ENCODE assay signal across 21 cellular contexts in the genomic region with DNA sequence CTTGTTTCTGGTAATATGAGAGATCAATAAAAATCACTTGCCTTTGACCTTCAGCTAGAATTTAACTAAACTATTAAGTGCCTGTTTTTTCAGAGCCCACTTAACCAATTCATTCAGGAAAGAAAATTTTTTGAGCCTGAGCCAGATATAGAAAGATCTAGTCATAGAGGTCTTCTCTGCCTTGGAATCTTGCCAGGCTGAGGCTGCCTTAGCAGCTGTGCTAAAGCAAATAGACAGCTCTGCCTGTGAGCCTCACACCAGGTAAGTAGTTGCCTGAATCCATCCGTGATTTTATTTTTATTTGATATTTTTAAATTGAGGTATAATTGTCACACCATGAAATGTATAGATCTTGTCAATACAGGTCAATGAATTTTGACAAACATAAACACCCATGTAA. TPM values are rescaled to one million over a fixed set of nuclear protein-coding genes. Genes with fewer than 3 reads are reported as not detected.
DNase-seq lines count a peak whose midpoint lies in the region; ATAC-seq, FAIRE-seq and TF ChIP-seq lines count a peak whose summit lies in the region.
"Had no signal": no experiment of that assay in that cellular context is flagged by ENCODE, and none has a peak within 500 bp of the region (broad histone marks: within the 10 kb centered on the region; RNA-seq: fewer than 3 reads in every experiment).

No MANE protein-coding gene starts in this region.

- no peaks in the 10 kb centered on the region for H3K9me3 ChIP-seq in pancreas
- H3K9me3 ChIP-seq: gastrocnemius medialis, left ventricle myocardium inferior had no signal

- H3K36me3 Mint-ChIP-seq in effector memory CD8-positive, alpha-beta T cell (ENCODE audit: insufficient read depth), result no peaks in the 10 kb centered on the region

- no peak for ATAC-seq in effector memory CD8-positive, alpha-beta T cell (replicated peaks)
- no peak for ATAC-seq in pancreas
- no peak for ATAC-seq in HG03571 (IDR thresholded peaks at IDR 0.05; ENCODE audit: unreplicated experiment)
- ATAC-seq: gastrocnemius medialis had no signal

- no peaks in the 10 kb centered on the region for H3K4me1 Mint-ChIP-seq in effector memory CD8-positive, alpha-beta T cell (ENCODE audit: low read depth in 2 of 2)
- H3K4me1 Mint-ChIP-seq: H9 had no signal

- H3K9me3 Mint-ChIP-seq in effector memory CD8-positive, alpha-beta T cell, result no peaks in the 10 kb centered on the region
- H3K9me3 Mint-ChIP-seq: H9 had no signal

- WGBS in pancreas, 2 donors, result 5 to 12% methylated on average over 1 of the region's 1 CpG

- peaks cover 63 to 68% of the 10 kb centered on the region in 2 donors for H3K27me3 Mint-ChIP-seq in effector memory CD8-positive, alpha-beta T cell

- TF ChIP-seq CTCF in pancreas (IDR thresholded peaks at IDR 0.05), result no peak

- H3K27ac ChIP-seq in pancreas, result no peak overlapping the region
- H3K27ac ChIP-seq: coronary artery, gastrocnemius medialis, left ventricle myocardium inferior had no signal

- peaks cover 0 to 7% (median 4%) of the 10 kb centered on the region in 4 donors for H3K27me3 ChIP-seq in pancreas

- intact Hi-C loops in pancreas (cut with DNase I), result no loop called here

- no peak for FAIRE-seq in pancreas (lab: Jason Lieb, UNC)
- FAIRE-seq: HTR-8/SVneo had no signal

- no peak overlapping the region for H3K27ac Mint-ChIP-seq in effector memory CD8-positive, alpha-beta T cell
- H3K27ac Mint-ChIP-seq: H9 had no signal

- no peaks in the 10 kb centered on the region for H3K36me3 ChIP-seq in pancreas
- H3K36me3 ChIP-seq: gastrocnemius medialis, left ventricle myocardium inferior had no signal

- DNase-seq in DMS53 (lab: John Stamatoyannopoulos, UW) (peak; percentile 95), NCI-H1417 (lab: John Stamatoyannopoulos, UW) (peak; percentile 51 to 89 (median 52)), NCI-H2196 (lab: John Stamatoyannopoulos, UW; ENCODE audit: unreplicated experiment) (peak; percentile 76), RPMI8226 (peak; percentile 41), activated gamma-delta T cell treated with Interleukin-2 at 50 U/mL for 16 hours (no peak), pancreas (no peak)
- no peak for DNase-seq in effector memory CD8-positive, alpha-beta T cell
- DNase-seq: activated CD4-positive, alpha-beta T cell treated with anti-CD3 and anti-CD28 coated beads for 1 hour; activated naive CD4-positive, alpha-beta T cell treated with anti-CD3 and anti-CD28 coated beads, Interleukin-2, amount 50 U/mL, for 16 hours; gastrocnemius medialis; H9; left ventricle myocardium inferior; nucleus accumbens; stimulated activated CD4-positive, alpha-beta T cell treated with anti-CD3 and anti-CD28 coated beads, Interleukin-2, amount 100 ng/mL, for 48 hours; stimulated activated CD8-positive, alpha-beta memory T cell treated with anti-CD3 and anti-CD28 coated beads, Interleukin-4, amount 100 ng/mL, for 48 hours; T-helper 9 cell had no signal

- no peak overlapping the region for H3K4me3 ChIP-seq in pancreas
- H3K4me3 ChIP-seq: coronary artery, gastrocnemius medialis, left ventricle myocardium inferior had no signal

- no peak overlapping the region for H3K4me3 Mint-ChIP-seq in effector memory CD8-positive, alpha-beta T cell
- H3K4me3 Mint-ChIP-seq: H9 had no signal

- H3K4me1 ChIP-seq in pancreas, result no peaks in the 10 kb centered on the region
- H3K4me1 ChIP-seq: gastrocnemius medialis, left ventricle myocardium inferior had no signal

RNA-seq across cellular contexts. Expression of a gene that starts 27.4 kb away (rescaled TPM):
- total RNA-seq in pancreas, result not detected
- under 1 TPM in 1 of 2 donors, not detected in 1; 0.02 TPM for polyA plus RNA-seq in pancreas
- total RNA-seq: gastrocnemius medialis, H9, left ventricle myocardium inferior, temporal lobe had no signal
- polyA plus RNA-seq: AG04450 had no signal

RNA-seq across cellular contexts. Expression of a gene that starts 36.1 kb away (rescaled TPM):
- total RNA-seq in pancreas, result not detected
- polyA plus RNA-seq in pancreas, result not detected
- total RNA-seq: gastrocnemius medialis, H9, left ventricle myocardium inferior, temporal lobe had no signal
- polyA plus RNA-seq: AG04450 had no signal

RNA-seq across cellular contexts. Expression of a gene that starts 43.2 kb away (rescaled TPM):
- not detected for total RNA-seq in pancreas
- not detected for polyA plus RNA-seq in pancreas
- total RNA-seq: gastrocnemius medialis, H9, left ventricle myocardium inferior, temporal lobe had no signal
- polyA plus RNA-seq: AG04450 had no signal

RNA-seq across cellular contexts. Expression of a gene that starts 50.7 kb away (rescaled TPM):
- total RNA-seq in pancreas, result not detected
- polyA plus RNA-seq in pancreas, result not detected
- total RNA-seq: H9, left ventricle myocardium inferior, temporal lobe had no signal
- polyA plus RNA-seq: AG04450 had no signal

RNA-seq across cellular contexts. Expression of a gene that starts 54.3 kb away (rescaled TPM):
- 10 to 100 TPM in 3 of 6 donors, 1 to 10 TPM in 3; 7.0 to 14.8 (median 9.7) TPM for total RNA-seq in pancreas
- polyA plus RNA-seq in pancreas, result 1 to 10 TPM; 1.3 to 3.2 TPM

Comparison
In these comparisons a context has a peak if more than half of its experiments do, and no peak if none do; other contexts are left out.
1. DNase-seq: peak in DMS53 (single experiment), NCI-H1417 (3 of 3), NCI-H2196 (single experiment) and RPMI8226 (single experiment); none in activated gamma-delta T cell treated with Interleukin-2 at 50 U/mL for 16 hours (single experiment), effector memory CD8-positive, alpha-beta T cell (0 of 3) and pancreas (0 of 6).